ENCODE assay signal across 17 cellular contexts in the genomic region with DNA sequence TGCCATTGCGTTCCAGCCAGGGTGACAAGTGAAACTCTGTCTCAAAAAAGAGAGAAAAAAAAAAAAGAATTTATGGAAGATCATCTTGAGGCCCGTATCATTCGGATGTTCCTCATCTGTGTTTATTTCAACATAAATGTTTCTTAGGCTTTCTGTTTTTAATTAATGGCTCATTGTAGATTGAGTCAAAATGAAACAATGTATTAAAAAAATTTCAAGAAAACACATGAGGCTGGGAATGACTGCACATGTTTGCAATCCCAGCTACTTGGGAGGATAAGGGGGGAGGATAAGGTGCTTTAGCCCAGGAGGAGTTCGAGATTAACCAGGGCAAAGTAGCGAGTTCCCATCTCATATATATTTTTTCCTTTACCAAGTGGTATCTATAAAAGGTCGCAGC.
"Had no signal": no experiment of that assay in that cellular context is flagged by ENCODE, and none has a peak within 500 bp of the region (broad histone marks: within the 10 kb centered on the region; RNA-seq: fewer than 3 reads in every experiment).

No MANE protein-coding gene starts in this region.

- H3K9me3 Mint-ChIP-seq: activated naive CD8-positive, alpha-beta T cell treated with anti-CD3 and anti-CD28 coated beads, Interleukin-2, amount 10 ng/mL, durations not matched to agents 7 days and 5 days; endodermal cell; nephron had no signal

- H3K4me1 ChIP-seq: breast epithelium, thyroid gland, uterus had no signal

- DNase-seq: activated CD8-positive, alpha-beta memory T cell treated with anti-CD3 and anti-CD28 coated beads, Interleukin-2, amount 50 U/mL, for 48 hours; activated CD8-positive, alpha-beta T cell treated with anti-CD3 and anti-CD28 coated beads, Interleukin-2, amount 10 ng/mL, durations not matched to agents 7 days and 5 days; activated naive CD8-positive, alpha-beta T cell treated with anti-CD3 and anti-CD28 coated beads, Interleukin-2, amount 10 ng/mL, durations not matched to agents 7 days and 5 days; aorta; endodermal cell; gastrocnemius medialis; islet precursor cell; left lung; occipital lobe; stimulated activated CD4-positive, alpha-beta T cell treated with anti-CD3 and anti-CD28 coated beads, Interleukin-12 subunit alpha, Interleukin-12 subunit beta, amount 100 ng/mL, for 4 hours; stomach; T1000; thyroid gland; uterus had no signal

- H3K4me3 ChIP-seq: breast epithelium, gastrocnemius medialis, left lung, stomach, thyroid gland, uterus had no signal

- H3K27ac ChIP-seq: breast epithelium, gastrocnemius medialis, left lung, stomach, thyroid gland, uterus, VCaP had no signal

- ATAC-seq: activated CD8-positive, alpha-beta T cell treated with anti-CD3 and anti-CD28 coated beads, Interleukin-2, amount 10 ng/mL, durations not matched to agents 7 days and 5 days; gastrocnemius medialis; left lung had no signal

- H3K4me1 Mint-ChIP-seq: nephron had no signal

- H3K27me3 Mint-ChIP-seq: activated naive CD8-positive, alpha-beta T cell treated with anti-CD3 and anti-CD28 coated beads, Interleukin-2, amount 10 ng/mL, durations not matched to agents 7 days and 5 days had no signal

- H3K36me3 ChIP-seq: uterus had no signal

- H3K4me3 Mint-ChIP-seq: activated CD8-positive, alpha-beta T cell treated with anti-CD3 and anti-CD28 coated beads, Interleukin-2, amount 10 ng/mL, durations not matched to agents 7 days and 5 days; activated naive CD8-positive, alpha-beta T cell treated with anti-CD3 and anti-CD28 coated beads, Interleukin-2, amount 10 ng/mL, durations not matched to agents 7 days and 5 days; endodermal cell; nephron had no signal

- H3K27me3 ChIP-seq: breast epithelium, gastrocnemius medialis, left lung, stomach, thyroid gland, uterus had no signal

- H3K9me3 ChIP-seq: breast epithelium, gastrocnemius medialis, left lung, stomach, thyroid gland, uterus had no signal

- H3K27ac Mint-ChIP-seq: activated CD8-positive, alpha-beta T cell treated with anti-CD3 and anti-CD28 coated beads, Interleukin-2, amount 10 ng/mL, durations not matched to agents 7 days and 5 days; activated naive CD8-positive, alpha-beta T cell treated with anti-CD3 and anti-CD28 coated beads, Interleukin-2, amount 10 ng/mL, durations not matched to agents 7 days and 5 days; nephron had no signal
